Comparison of ENCODE assay signal across 2 cellular contexts in the genomic region with DNA sequence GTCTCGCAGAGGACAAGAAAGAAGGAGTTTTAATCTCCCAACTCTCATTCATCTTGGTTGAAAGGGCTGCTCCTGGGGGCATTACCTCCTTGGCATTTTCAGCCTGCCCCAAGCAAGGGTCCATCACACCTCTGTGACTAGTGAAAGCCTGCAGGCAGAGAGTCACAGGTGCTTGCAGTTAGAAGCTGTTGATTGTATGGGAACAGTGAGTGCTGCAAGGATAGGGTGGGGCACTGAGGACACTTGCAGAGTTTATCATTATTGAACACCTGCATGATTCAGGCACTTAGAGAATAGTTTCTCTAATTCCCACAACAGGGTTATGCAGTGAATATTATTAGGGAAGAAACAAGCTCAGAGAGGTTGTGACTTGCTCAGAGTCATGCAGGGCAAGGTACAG.
TF ChIP-seq lines count a peak whose summit lies in the region.

No MANE protein-coding gene starts in this region.

TF ChIP-seq in GM23338, 12 proteins besides CTCF, POLR2A, EP300 and RAD21 (continued from another document):
- TF ChIP-seq, protein P1, sequence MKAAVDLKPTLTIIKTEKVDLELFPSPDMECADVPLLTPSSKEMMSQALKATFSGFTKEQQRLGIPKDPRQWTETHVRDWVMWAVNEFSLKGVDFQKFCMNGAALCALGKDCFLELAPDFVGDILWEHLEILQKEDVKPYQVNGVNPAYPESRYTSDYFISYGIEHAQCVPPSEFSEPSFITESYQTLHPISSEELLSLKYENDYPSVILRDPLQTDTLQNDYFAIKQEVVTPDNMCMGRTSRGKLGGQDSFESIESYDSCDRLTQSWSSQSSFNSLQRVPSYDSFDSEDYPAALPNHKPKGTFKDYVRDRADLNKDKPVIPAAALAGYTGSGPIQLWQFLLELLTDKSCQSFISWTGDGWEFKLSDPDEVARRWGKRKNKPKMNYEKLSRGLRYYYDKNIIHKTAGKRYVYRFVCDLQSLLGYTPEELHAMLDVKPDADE (IDR thresholded peaks at IDR 0.05) = no peak
- TF ChIP-seq ZNF114 (CRISPR knock-in tag; IDR thresholded peaks at IDR 0.05) = no peak
- no peak for TF ChIP-seq EZH2 (IDR thresholded peaks at IDR 0.05; ENCODE audit: low read depth, unreplicated experiment)
- no peak for TF ChIP-seq JUNB (IDR thresholded peaks at IDR 0.05; ENCODE audit: unreplicated experiment)
- no peak for TF ChIP-seq ZNF331 (CRISPR knock-in tag; IDR thresholded peaks at IDR 0.05; ENCODE audit: low read depth)
- TF ChIP-seq NANOG (IDR thresholded peaks at IDR 0.05; ENCODE audit: borderline replicate concordance) = no peak
- TF ChIP-seq REST (IDR thresholded peaks at IDR 0.05; ENCODE audit: unreplicated experiment) = no peak
- TF ChIP-seq, protein P2, sequence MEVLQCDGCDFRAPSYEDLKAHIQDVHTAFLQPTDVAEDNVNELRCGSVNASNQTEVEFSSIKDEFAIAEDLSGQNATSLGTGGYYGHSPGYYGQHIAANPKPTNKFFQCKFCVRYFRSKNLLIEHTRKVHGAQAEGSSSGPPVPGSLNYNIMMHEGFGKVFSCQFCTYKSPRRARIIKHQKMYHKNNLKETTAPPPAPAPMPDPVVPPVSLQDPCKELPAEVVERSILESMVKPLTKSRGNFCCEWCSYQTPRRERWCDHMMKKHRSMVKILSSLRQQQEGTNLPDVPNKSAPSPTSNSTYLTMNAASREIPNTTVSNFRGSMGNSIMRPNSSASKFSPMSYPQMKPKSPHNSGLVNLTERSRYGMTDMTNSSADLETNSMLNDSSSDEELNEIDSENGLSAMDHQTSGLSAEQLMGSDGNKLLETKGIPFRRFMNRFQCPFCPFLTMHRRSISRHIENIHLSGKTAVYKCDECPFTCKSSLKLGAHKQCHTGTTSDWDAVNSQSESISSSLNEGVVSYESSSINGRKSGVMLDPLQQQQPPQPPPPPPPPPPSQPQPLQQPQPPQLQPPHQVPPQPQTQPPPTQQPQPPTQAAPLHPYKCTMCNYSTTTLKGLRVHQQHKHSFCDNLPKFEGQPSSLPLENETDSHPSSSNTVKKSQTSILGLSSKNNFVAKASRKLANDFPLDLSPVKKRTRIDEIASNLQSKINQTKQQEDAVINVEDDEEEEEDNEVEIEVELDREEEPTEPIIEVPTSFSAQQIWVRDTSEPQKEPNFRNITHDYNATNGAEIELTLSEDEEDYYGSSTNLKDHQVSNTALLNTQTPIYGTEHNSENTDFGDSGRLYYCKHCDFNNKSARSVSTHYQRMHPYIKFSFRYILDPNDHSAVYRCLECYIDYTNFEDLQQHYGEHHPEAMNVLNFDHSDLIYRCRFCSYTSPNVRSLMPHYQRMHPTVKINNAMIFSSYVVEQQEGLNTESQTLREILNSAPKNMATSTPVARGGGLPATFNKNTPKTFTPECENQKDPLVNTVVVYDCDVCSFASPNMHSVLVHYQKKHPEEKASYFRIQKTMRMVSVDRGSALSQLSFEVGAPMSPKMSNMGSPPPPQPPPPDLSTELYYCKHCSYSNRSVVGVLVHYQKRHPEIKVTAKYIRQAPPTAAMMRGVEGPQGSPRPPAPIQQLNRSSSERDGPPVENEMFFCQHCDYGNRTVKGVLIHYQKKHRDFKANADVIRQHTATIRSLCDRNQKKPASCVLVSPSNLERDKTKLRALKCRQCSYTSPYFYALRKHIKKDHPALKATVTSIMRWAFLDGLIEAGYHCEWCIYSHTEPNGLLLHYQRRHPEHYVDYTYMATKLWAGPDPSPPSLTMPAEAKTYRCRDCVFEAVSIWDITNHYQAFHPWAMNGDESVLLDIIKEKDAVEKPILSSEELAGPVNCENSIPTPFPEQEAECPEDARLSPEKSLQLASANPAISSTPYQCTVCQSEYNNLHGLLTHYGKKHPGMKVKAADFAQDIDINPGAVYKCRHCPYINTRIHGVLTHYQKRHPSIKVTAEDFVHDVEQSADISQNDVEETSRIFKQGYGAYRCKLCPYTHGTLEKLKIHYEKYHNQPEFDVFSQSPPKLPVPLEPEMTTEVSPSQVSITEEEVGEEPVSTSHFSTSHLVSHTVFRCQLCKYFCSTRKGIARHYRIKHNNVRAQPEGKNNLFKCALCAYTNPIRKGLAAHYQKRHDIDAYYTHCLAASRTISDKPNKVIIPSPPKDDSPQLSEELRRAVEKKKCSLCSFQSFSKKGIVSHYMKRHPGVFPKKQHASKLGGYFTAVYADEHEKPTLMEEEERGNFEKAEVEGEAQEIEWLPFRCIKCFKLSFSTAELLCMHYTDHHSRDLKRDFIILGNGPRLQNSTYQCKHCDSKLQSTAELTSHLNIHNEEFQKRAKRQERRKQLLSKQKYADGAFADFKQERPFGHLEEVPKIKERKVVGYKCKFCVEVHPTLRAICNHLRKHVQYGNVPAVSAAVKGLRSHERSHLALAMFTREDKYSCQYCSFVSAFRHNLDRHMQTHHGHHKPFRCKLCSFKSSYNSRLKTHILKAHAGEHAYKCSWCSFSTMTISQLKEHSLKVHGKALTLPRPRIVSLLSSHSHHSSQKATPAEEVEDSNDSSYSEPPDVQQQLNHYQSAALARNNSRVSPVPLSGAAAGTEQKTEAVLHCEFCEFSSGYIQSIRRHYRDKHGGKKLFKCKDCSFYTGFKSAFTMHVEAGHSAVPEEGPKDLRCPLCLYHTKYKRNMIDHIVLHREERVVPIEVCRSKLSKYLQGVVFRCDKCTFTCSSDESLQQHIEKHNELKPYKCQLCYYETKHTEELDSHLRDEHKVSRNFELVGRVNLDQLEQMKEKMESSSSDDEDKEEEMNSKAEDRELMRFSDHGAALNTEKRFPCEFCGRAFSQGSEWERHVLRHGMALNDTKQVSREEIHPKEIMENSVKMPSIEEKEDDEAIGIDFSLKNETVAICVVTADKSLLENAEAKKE (CRISPR knock-in tag; IDR thresholded peaks at IDR 0.05) = no peak
- no peak for TF ChIP-seq STAT1 (IDR thresholded peaks at IDR 0.05; ENCODE audit: unreplicated experiment)
- TF ChIP-seq EZH2phosphoT487 (IDR thresholded peaks at IDR 0.05; ENCODE audit: unreplicated experiment) = no peak
TF ChIP-seq in GM23338: peak in this region for 0.

TF ChIP-seq in K562, 482 proteins besides CTCF, POLR2A, EP300 and RAD21 (continued from another document):
- no peak for TF ChIP-seq GABPB1 (CRISPR knock-in tag; IDR thresholded peaks at IDR 0.05)
- no peak for TF ChIP-seq NR4A1 (CRISPR knock-in tag; IDR thresholded peaks at IDR 0.05)
- TF ChIP-seq NR4A1 (tag; IDR thresholded peaks at IDR 0.05) = no peak
- 0 out of 2 replicates have a peak, but pooled peaks have one; percentile 10 for TF ChIP-seq CBFA2T3 (IDR thresholded peaks at IDR 0.05)
- no peak for TF ChIP-seq E2F1 (CRISPR knock-in tag; IDR thresholded peaks at IDR 0.05)
- TF ChIP-seq TAL1 (IDR thresholded peaks at IDR 0.05) = 0 out of 2 replicates have a peak, but pooled peaks have one; percentile 10
- no peak for TF ChIP-seq SMAD2 (IDR thresholded peaks at IDR 0.05; ENCODE audit: low read depth, low read length)
